26 cellular contexts compared by ENCODE assay signal in genomic region chrX:48068096-48068887, GRCh38. TPM values are rescaled to one million over a fixed set of nuclear protein-coding genes. Genes with fewer than 3 reads are reported as not detected.
"Had no signal": no experiment of that assay in that cellular context is flagged by ENCODE, and none has a peak within 500 bp of the region (broad histone marks: within the 10 kb centered on the region; RNA-seq: fewer than 3 reads in every experiment).

No MANE protein-coding gene starts in this region.

- H3K36me3 ChIP-seq: transverse colon had no signal

- H3K4me3 ChIP-seq: coronary artery, dorsolateral prefrontal cortex, heart left ventricle, spleen, testis, transverse colon had no signal

- H3K9me3 ChIP-seq: heart left ventricle, spleen, testis, transverse colon had no signal

- DNase-seq: activated B cell treated with CpG ODN at 0.5 μM for 24 hours; activated CD4-positive, alpha-beta T cell treated with anti-CD3 and anti-CD28 coated beads for 36 hours; activated CD8-positive, alpha-beta memory T cell treated with anti-CD3 and anti-CD28 coated beads, Interleukin-2, amount 10 ng/mL, durations not matched to agents 7 days and 5 days; activated CD8-positive, alpha-beta T cell treated with anti-CD3 and anti-CD28 coated beads, Interleukin-2, amount 10 ng/mL, durations not matched to agents 7 days and 5 days; activated T-cell treated with anti-CD3 and anti-CD28 coated beads, Interleukin-2, amount 50 U/mL, for 48 hours; anterior cingulate cortex; dorsolateral prefrontal cortex; effector memory CD8-positive, alpha-beta T cell; foreskin fibroblast; heart left ventricle; hypothalamus; immature natural killer cell; kidney; left colon; mammary epithelial cell; naive B cell; right cardiac atrium; spleen; stimulated activated naive CD4-positive, alpha-beta T cell treated with Interleukin-2 at 50 U/mL for 16 hours; testis; transverse colon had no signal

- H3K36me3 Mint-ChIP-seq: naive B cell had no signal

- H3K27ac Mint-ChIP-seq: activated B cell treated with CpG ODN at 0.5 μM for 24 hours; activated CD4-positive, alpha-beta T cell treated with anti-CD3 and anti-CD28 coated beads for 36 hours; activated CD8-positive, alpha-beta memory T cell treated with anti-CD3 and anti-CD28 coated beads, Interleukin-2, amount 10 ng/mL, durations not matched to agents 7 days and 5 days; activated CD8-positive, alpha-beta T cell treated with anti-CD3 and anti-CD28 coated beads, Interleukin-2, amount 10 ng/mL, durations not matched to agents 7 days and 5 days; activated naive CD4-positive, alpha-beta T cell treated with anti-CD3 and anti-CD28 coated beads, Interleukin-2, amount 50 U/mL, for 24 hours; activated T-helper 2 cell treated with anti-CD3 and anti-CD28 coated beads, Interferon-gamma antibody, Interleukin-2, Interleukin-4, amounts not matched to agents 10 μg/mL and 5 μg/mL and 100 μg/mL, durations not matched to agents 14 hours and 24 hours and 36 hours; immature natural killer cell; T-helper 2 cell treated with Interferon-gamma antibody and Interleukin-4, amounts not matched to agents 5 μg/mL and 100 μg/mL, for 36 hours had no signal

- H3K4me1 Mint-ChIP-seq: activated B cell treated with CpG ODN at 0.5 μM for 24 hours had no signal

- H3K27ac ChIP-seq: coronary artery, dorsolateral prefrontal cortex, heart left ventricle, spleen, testis, transverse colon had no signal

- ATAC-seq: activated CD4-positive, alpha-beta T cell treated with anti-CD3 and anti-CD28 coated beads for 36 hours; activated CD8-positive, alpha-beta memory T cell treated with anti-CD3 and anti-CD28 coated beads, Interleukin-2, amount 10 ng/mL, durations not matched to agents 7 days and 5 days; activated CD8-positive, alpha-beta T cell treated with anti-CD3 and anti-CD28 coated beads, Interleukin-2, amount 10 ng/mL, durations not matched to agents 7 days and 5 days; effector memory CD8-positive, alpha-beta T cell; esophagus mucosa; heart left ventricle; left colon; right cardiac atrium had no signal

- H3K9me3 Mint-ChIP-seq: activated B cell treated with CpG ODN at 0.5 μM for 24 hours; activated naive CD4-positive, alpha-beta T cell treated with anti-CD3 and anti-CD28 coated beads, Interleukin-2, amount 50 U/mL, for 24 hours; effector memory CD8-positive, alpha-beta T cell; T-helper 2 cell treated with Interferon-gamma antibody and Interleukin-4, amounts not matched to agents 5 μg/mL and 100 μg/mL, for 36 hours had no signal

- H3K27me3 Mint-ChIP-seq: activated B cell treated with CpG ODN at 0.5 μM for 24 hours; activated CD4-positive, alpha-beta T cell treated with anti-CD3 and anti-CD28 coated beads for 36 hours; activated CD8-positive, alpha-beta memory T cell treated with anti-CD3 and anti-CD28 coated beads, Interleukin-2, amount 10 ng/mL, durations not matched to agents 7 days and 5 days; activated naive CD4-positive, alpha-beta T cell treated with anti-CD3 and anti-CD28 coated beads, Interleukin-2, amount 50 U/mL, for 24 hours; effector memory CD8-positive, alpha-beta T cell; naive B cell had no signal

- H3K4me3 Mint-ChIP-seq: activated B cell treated with CpG ODN at 0.5 μM for 24 hours; activated CD4-positive, alpha-beta T cell treated with anti-CD3 and anti-CD28 coated beads for 36 hours; activated CD8-positive, alpha-beta memory T cell treated with anti-CD3 and anti-CD28 coated beads, Interleukin-2, amount 10 ng/mL, durations not matched to agents 7 days and 5 days; activated CD8-positive, alpha-beta T cell treated with anti-CD3 and anti-CD28 coated beads, Interleukin-2, amount 10 ng/mL, durations not matched to agents 7 days and 5 days; activated naive CD4-positive, alpha-beta T cell treated with anti-CD3 and anti-CD28 coated beads, Interleukin-2, amount 50 U/mL, for 24 hours; effector memory CD8-positive, alpha-beta T cell; T-helper 2 cell treated with Interferon-gamma antibody and Interleukin-4, amounts not matched to agents 5 μg/mL and 100 μg/mL, for 36 hours had no signal

RNA-seq across cellular contexts. Expression of gene ZNF630, which starts 3.1 kb away (rescaled TPM):
- total RNA-seq: activated B cell treated with CpG ODN at 0.5 μM for 24 hours had no signal
